ENCODE assay signal across 1 cellular context in genomic region chr16:272633-273546, GRCh38.
TF ChIP-seq lines count a peak whose summit lies in the region.

No MANE protein-coding gene starts in this region.

TF ChIP-seq in HCT116, 20 proteins besides CTCF, POLR2A, EP300 and RAD21 (continued from another document):
- TF ChIP-seq ZBTB33 (IDR thresholded peaks at IDR 0.05; ENCODE audit: extremely low read depth, insufficient replicate concordance, low read length) (no peak), EGR1 (IDR thresholded peaks at IDR 0.05; ENCODE audit: low read depth) (no peak)
